8 cellular contexts compared by ENCODE assay signal in the genomic region with DNA sequence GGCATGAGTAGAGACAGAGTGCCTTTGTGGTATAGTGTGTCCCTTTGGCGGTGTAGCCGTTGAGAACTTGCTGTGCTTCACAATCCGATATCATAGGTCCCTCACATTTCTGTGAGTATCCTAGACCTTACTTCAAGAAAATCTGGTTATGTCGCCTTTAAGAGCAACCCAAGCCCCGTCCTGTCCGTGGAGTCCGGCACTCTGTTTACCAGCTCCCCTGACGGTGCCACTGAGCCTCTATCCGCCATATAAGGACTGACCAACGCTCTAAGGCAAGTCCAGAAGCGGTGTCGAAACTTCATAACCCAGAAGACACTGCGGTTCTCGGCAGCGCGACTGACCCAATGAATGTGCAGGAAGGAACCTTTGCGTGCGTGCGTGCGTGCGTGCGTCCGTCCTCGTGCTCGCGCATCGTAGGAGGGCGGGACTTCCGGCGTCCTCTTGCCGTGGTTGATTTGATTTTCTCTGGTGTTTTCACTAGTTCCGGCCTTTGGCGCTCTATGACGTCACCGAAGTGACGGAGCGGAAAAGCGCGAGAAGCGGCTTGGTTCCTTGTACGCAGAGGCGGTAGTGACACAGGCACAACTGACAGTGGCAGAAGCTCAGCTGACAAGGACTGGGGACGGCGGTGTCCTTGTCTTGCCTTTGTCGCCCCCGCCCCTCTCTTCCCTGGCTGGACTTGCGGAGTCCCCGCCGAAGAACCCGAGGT. TPM values are rescaled to one million over a fixed set of nuclear protein-coding genes. Genes with fewer than 3 reads are reported as not detected.
DNase-seq lines count a peak whose midpoint lies in the region; ATAC-seq, FAIRE-seq and TF ChIP-seq lines count a peak whose summit lies in the region.

A gene (plus strand): TSS at position 555 of the 709 bp plus-strand sequence. CDS start 1,283 bp downstream, outside the sequence.
A gene (plus strand): TSS at position 555 of the 709 bp plus-strand sequence. CDS start 5,005 bp downstream, outside the sequence.

- DNase-seq in ELF-1 (ENCODE audit: low read depth, low spot score) (peak; percentile 100), H54 (ENCODE audit: insufficient read length, low spot score) (peak; percentile 97), RWPE2 (ENCODE audit: low spot score) (peak; percentile 98), fibroblast of peridontal ligament (ENCODE audit: extremely low read depth) (peak; percentile 100)
- DNase-seq in activated effector memory CD4-positive, alpha-beta T cell treated with Interleukin-2 at 50 U/mL for 16 hours: peak; percentile 98
- peak; percentile 93 to 99 (median 98) for DNase-seq in naive thymus-derived CD8-positive, alpha-beta T cell
- peak; percentile 99 for DNase-seq in stimulated activated naive B cell treated with anti-CD40 and anti-IgM and Interleukin-4, amounts not matched to agents 10 μg/mL and 1 μg/mL and 100 μg/mL, for 72 hours

- H2AFZ ChIP-seq in Loucy (ENCODE audit: low read length): peak within 1 kb of the TSS; percentile 97

- H3K27me3 ChIP-seq in Loucy (ENCODE audit: insufficient read depth, low read length, poor library complexity, severe bottlenecking) (no peaks in the 10 kb centered on the region), RWPE2 (ENCODE audit: insufficient read depth, poor library complexity, severe bottlenecking) (no peaks in the 10 kb centered on the region)

- TF ChIP-seq CTCF in Loucy (conservative IDR thresholded peaks at IDR 0.05; ENCODE audit: low read length) (no peak), RWPE2 (IDR thresholded peaks at IDR 0.05; ENCODE audit: poor library complexity, severe bottlenecking) (no peak)

- H3K4me1 ChIP-seq in Loucy (ENCODE audit: insufficient read depth, low read length, poor library complexity, severe bottlenecking) (peaks cover 9% of the 10 kb centered on the region), RWPE2 (ENCODE audit: insufficient read depth, poor library complexity, severe bottlenecking) (no peaks in the 10 kb centered on the region)

- H3K36me3 ChIP-seq in Loucy (ENCODE audit: insufficient read depth, low read length): no peaks in the 10 kb centered on the region; the same call in 1 of the 2 replicates
- H3K36me3 ChIP-seq in RWPE2 (ENCODE audit: low read depth): peaks cover 5% of the 10 kb centered on the region

- POLR2A ChIA-PET in naive thymus-derived CD8-positive, alpha-beta T cell (lab: Charles Lee): interaction anchor here (0.5 to 2.0 kb wide), 5 partner anchors 12 to 999 kb away, joined by 3 to 10 read pairs (median 3); a partner anchor contains a TSS

- peaks cover 5% of the 10 kb centered on the region for H4K20me1 ChIP-seq in Loucy (ENCODE audit: insufficient read depth, low read length, poor library complexity, severe bottlenecking)

- H3K4me2 ChIP-seq in Loucy (ENCODE audit: low read depth, low read length, poor library complexity, severe bottlenecking): peak within 1 kb of the TSS; percentile 87

- H3K4me3 ChIP-seq in Loucy (ENCODE audit: low read length, poor library complexity, severe bottlenecking) (peak within 1 kb of the TSS; percentile 80), RWPE2 (ENCODE audit: severe bottlenecking) (peak within 1 kb of the TSS; percentile 49)

- peak within 1 kb of the TSS; percentile 24 for H3K27ac ChIP-seq in RWPE2 (ENCODE audit: poor library complexity, severe bottlenecking)

- H3K79me2 ChIP-seq in Loucy (ENCODE audit: insufficient read depth, low read length): peaks cover 14% of the 10 kb centered on the region

- no peaks in the 10 kb centered on the region for H3K27me3 Mint-ChIP-seq in naive thymus-derived CD8-positive, alpha-beta T cell
- no peaks in the 10 kb centered on the region for H3K27me3 Mint-ChIP-seq in stimulated activated naive B cell treated with anti-CD40 and anti-IgM and Interleukin-4, amounts not matched to agents 10 μg/mL and 1 μg/mL and 100 μg/mL, for 72 hours

- FAIRE-seq in H54 (lab: Jason Lieb, UNC): peak; percentile 89

- H3K9me3 ChIP-seq in Loucy (ENCODE audit: insufficient read depth, low read depth, low read length): no peaks in the 10 kb centered on the region
- H3K9me3 ChIP-seq in RWPE2 (ENCODE audit: severe bottlenecking): no peaks in the 10 kb centered on the region

- peaks cover 12 to 18% (median 17%) of the 10 kb centered on the region in 4 donors for H3K4me1 Mint-ChIP-seq in naive thymus-derived CD8-positive, alpha-beta T cell
- H3K4me1 Mint-ChIP-seq in stimulated activated naive B cell treated with anti-CD40 and anti-IgM and Interleukin-4, amounts not matched to agents 10 μg/mL and 1 μg/mL and 100 μg/mL, for 72 hours: peaks cover 9 to 11% of the 10 kb centered on the region in 2 donors

- ATAC-seq in RWPE2 (ENCODE audit: low read depth): peak; percentile 97
- ATAC-seq in naive thymus-derived CD8-positive, alpha-beta T cell: peak; percentile 90 to 93
- ATAC-seq in stimulated activated naive B cell treated with anti-CD40 and anti-IgM and Interleukin-4, amounts not matched to agents 10 μg/mL and 1 μg/mL and 100 μg/mL, for 72 hours (replicated peaks): peak; percentile 95 to 96

- H3K27ac Mint-ChIP-seq in naive thymus-derived CD8-positive, alpha-beta T cell: peak within 1 kb of the TSS; percentile 95 to 99 (median 98)
- H3K27ac Mint-ChIP-seq in stimulated activated naive B cell treated with anti-CD40 and anti-IgM and Interleukin-4, amounts not matched to agents 10 μg/mL and 1 μg/mL and 100 μg/mL, for 72 hours: peak within 1 kb of the TSS; percentile 96

- H3K36me3 Mint-ChIP-seq in naive thymus-derived CD8-positive, alpha-beta T cell: peaks cover 18 to 54% (median 38%) of the 10 kb centered on the region in 3 donors
- peaks cover 24 to 40% of the 10 kb centered on the region in 2 donors for H3K36me3 Mint-ChIP-seq in stimulated activated naive B cell treated with anti-CD40 and anti-IgM and Interleukin-4, amounts not matched to agents 10 μg/mL and 1 μg/mL and 100 μg/mL, for 72 hours

- TF ChIP-seq POLR2A in H54 (IDR thresholded peaks at IDR 0.05; ENCODE audit: low read depth, low read length): peak; percentile 94

- no peaks in the 10 kb centered on the region; the same call in 1 of the 2 replicates for H3F3A ChIP-seq in Loucy (ENCODE audit: low read depth)

- peak within 1 kb of the TSS; percentile 84 to 96 (median 94) for H3K4me3 Mint-ChIP-seq in naive thymus-derived CD8-positive, alpha-beta T cell
- H3K4me3 Mint-ChIP-seq in stimulated activated naive B cell treated with anti-CD40 and anti-IgM and Interleukin-4, amounts not matched to agents 10 μg/mL and 1 μg/mL and 100 μg/mL, for 72 hours: peak within 1 kb of the TSS; percentile 97 to 98

- H3K9me2 ChIP-seq in Loucy (replicated peaks; ENCODE audit: low read depth, low read length): no peaks in the 10 kb centered on the region

- peaks cover 0 to 80% (median 33%) of the 10 kb centered on the region in 9 donors for H3K9me3 Mint-ChIP-seq in naive thymus-derived CD8-positive, alpha-beta T cell
- H3K9me3 Mint-ChIP-seq in stimulated activated naive B cell treated with anti-CD40 and anti-IgM and Interleukin-4, amounts not matched to agents 10 μg/mL and 1 μg/mL and 100 μg/mL, for 72 hours: peaks cover 2 to 7% of the 10 kb centered on the region in 2 donors

- peak within 1 kb of the TSS; percentile 80 for H3K9ac ChIP-seq in Loucy (ENCODE audit: low read depth, low read length, poor library complexity, severe bottlenecking)

RNA-seq across cellular contexts. Expression of the first gene that starts in this region (rescaled TPM):
- 10 to 100 TPM; 12.2 to 15.6 TPM for total RNA-seq in naive thymus-derived CD8-positive, alpha-beta T cell
- 10 to 100 TPM; 15.0 to 20.5 (median 19.1) TPM for polyA plus RNA-seq in naive thymus-derived CD8-positive, alpha-beta T cell

RNA-seq across cellular contexts. Expression of the second gene that starts in this region (rescaled TPM):
- 1 to 10 TPM; 7.3 to 7.4 TPM for total RNA-seq in naive thymus-derived CD8-positive, alpha-beta T cell
- polyA plus RNA-seq in naive thymus-derived CD8-positive, alpha-beta T cell: 1 to 10 TPM in 1 of 3 donors, under 1 TPM in 2; 0.28 to 1.2 (median 0.34) TPM

Comparison
In these comparisons a context has a peak if more than half of its experiments do, and no peak if none do; other contexts are left out.
1. Peak in every context shown above with its lines: DNase-seq, ATAC-seq, H3K4me3 ChIP-seq and H3K27ac ChIP-seq.